Comparison of ENCODE assay signal across 1 cellular context in the genomic region with DNA sequence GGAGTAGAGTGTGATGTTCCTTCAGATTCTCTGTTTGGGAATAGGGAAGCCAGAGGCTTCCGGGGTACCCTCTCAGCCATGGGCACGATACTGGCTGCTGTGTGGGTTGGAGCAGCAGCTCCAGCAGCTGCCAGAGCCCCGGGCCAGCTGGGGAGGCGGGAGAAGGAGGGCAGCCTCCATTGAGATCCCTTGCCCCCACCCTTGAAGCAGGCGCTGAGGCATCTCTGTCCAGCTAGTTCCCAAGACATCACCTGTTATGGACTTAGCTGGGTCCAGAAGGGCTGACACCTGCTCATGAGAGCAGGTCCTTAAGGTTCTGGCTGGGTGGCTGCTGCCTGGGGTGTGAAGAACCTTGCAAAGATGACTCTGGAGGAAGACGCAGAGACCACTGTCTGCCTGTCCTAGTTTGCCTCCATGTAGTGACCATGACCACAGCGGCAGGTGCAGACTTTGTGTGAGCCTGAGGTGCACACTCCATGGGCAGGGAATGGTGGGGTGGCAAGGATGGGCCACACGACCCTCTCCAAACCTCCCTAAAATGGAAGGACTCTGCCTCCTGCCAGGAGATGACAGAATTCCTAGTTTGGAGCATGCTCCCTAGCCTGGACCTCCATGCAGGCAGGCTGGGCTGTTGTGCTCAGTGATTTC.
TF ChIP-seq lines count a peak whose summit lies in the region.

No MANE protein-coding gene starts in this region.

TF ChIP-seq in H1, 55 proteins besides CTCF, POLR2A, EP300 and RAD21 (continued from another document):
- TF ChIP-seq, protein P1, sequence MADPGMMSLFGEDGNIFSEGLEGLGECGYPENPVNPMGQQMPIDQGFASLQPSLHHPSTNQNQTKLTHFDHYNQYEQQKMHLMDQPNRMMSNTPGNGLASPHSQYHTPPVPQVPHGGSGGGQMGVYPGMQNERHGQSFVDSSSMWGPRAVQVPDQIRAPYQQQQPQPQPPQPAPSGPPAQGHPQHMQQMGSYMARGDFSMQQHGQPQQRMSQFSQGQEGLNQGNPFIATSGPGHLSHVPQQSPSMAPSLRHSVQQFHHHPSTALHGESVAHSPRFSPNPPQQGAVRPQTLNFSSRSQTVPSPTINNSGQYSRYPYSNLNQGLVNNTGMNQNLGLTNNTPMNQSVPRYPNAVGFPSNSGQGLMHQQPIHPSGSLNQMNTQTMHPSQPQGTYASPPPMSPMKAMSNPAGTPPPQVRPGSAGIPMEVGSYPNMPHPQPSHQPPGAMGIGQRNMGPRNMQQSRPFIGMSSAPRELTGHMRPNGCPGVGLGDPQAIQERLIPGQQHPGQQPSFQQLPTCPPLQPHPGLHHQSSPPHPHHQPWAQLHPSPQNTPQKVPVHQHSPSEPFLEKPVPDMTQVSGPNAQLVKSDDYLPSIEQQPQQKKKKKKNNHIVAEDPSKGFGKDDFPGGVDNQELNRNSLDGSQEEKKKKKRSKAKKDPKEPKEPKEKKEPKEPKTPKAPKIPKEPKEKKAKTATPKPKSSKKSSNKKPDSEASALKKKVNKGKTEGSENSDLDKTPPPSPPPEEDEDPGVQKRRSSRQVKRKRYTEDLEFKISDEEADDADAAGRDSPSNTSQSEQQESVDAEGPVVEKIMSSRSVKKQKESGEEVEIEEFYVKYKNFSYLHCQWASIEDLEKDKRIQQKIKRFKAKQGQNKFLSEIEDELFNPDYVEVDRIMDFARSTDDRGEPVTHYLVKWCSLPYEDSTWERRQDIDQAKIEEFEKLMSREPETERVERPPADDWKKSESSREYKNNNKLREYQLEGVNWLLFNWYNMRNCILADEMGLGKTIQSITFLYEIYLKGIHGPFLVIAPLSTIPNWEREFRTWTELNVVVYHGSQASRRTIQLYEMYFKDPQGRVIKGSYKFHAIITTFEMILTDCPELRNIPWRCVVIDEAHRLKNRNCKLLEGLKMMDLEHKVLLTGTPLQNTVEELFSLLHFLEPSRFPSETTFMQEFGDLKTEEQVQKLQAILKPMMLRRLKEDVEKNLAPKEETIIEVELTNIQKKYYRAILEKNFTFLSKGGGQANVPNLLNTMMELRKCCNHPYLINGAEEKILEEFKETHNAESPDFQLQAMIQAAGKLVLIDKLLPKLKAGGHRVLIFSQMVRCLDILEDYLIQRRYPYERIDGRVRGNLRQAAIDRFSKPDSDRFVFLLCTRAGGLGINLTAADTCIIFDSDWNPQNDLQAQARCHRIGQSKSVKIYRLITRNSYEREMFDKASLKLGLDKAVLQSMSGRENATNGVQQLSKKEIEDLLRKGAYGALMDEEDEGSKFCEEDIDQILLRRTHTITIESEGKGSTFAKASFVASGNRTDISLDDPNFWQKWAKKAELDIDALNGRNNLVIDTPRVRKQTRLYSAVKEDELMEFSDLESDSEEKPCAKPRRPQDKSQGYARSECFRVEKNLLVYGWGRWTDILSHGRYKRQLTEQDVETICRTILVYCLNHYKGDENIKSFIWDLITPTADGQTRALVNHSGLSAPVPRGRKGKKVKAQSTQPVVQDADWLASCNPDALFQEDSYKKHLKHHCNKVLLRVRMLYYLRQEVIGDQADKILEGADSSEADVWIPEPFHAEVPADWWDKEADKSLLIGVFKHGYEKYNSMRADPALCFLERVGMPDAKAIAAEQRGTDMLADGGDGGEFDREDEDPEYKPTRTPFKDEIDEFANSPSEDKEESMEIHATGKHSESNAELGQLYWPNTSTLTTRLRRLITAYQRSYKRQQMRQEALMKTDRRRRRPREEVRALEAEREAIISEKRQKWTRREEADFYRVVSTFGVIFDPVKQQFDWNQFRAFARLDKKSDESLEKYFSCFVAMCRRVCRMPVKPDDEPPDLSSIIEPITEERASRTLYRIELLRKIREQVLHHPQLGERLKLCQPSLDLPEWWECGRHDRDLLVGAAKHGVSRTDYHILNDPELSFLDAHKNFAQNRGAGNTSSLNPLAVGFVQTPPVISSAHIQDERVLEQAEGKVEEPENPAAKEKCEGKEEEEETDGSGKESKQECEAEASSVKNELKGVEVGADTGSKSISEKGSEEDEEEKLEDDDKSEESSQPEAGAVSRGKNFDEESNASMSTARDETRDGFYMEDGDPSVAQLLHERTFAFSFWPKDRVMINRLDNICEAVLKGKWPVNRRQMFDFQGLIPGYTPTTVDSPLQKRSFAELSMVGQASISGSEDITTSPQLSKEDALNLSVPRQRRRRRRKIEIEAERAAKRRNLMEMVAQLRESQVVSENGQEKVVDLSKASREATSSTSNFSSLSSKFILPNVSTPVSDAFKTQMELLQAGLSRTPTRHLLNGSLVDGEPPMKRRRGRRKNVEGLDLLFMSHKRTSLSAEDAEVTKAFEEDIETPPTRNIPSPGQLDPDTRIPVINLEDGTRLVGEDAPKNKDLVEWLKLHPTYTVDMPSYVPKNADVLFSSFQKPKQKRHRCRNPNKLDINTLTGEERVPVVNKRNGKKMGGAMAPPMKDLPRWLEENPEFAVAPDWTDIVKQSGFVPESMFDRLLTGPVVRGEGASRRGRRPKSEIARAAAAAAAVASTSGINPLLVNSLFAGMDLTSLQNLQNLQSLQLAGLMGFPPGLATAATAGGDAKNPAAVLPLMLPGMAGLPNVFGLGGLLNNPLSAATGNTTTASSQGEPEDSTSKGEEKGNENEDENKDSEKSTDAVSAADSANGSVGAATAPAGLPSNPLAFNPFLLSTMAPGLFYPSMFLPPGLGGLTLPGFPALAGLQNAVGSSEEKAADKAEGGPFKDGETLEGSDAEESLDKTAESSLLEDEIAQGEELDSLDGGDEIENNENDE (IDR thresholded peaks at IDR 0.05; ENCODE audit: insufficient replicate concordance, low read length) = no peak
- no peak for TF ChIP-seq TAF7 (optimal IDR thresholded peaks at IDR 0.05; ENCODE audit: borderline replicate concordance, low read depth, low read length)
TF ChIP-seq in H1: peak in this region for 0.
